ENCODE assay signal across 8 cellular contexts in the genomic region with DNA sequence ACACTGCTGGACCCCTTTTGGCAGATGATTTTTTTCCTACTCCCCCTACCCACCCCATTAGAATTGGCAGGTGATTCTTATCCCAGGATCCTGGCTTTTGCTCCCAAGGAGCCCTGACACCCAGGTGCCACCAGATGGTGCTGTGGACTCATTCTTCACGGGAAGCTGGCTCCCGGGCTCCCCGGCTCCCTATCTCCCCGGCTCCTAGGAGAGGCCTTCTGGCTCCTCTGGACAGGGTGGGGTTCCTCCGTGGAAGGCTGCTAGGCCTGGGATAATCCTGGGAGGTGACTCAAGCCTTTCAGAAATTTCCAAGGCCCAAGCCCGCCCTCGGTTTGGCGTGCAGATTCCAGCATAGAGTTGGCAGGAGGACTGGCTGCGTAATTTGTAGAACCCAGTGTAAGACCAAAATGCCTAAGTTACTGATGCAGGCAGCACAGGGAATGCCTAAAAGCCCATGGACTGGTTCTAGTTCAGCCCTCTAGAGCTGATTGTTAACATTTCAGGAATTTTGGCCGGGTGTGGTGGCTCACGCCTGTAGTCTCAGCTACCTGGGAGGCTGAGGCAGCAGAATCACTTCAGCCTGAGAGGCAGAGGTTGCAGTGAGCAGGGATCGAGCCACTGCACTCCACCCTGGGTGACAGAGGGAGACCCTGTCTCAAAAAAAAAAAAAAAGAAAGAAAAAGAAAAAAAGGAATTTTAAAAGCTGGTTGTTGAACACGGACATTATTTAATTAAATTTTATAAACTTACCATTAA. TPM values are rescaled to one million over a fixed set of nuclear protein-coding genes. Genes with fewer than 3 reads are reported as not detected.
DNase-seq lines count a peak whose midpoint lies in the region; ATAC-seq, FAIRE-seq and TF ChIP-seq lines count a peak whose summit lies in the region.

No MANE protein-coding gene starts in this region.

- no peaks in the 10 kb centered on the region; the same call in 1 of the 2 replicates for H3K4me1 Mint-ChIP-seq in WTC11

- no peaks in the 10 kb centered on the region for H3K36me3 ChIP-seq in keratinocyte (ENCODE audit: control insufficient read depth in 2 of 2, extremely low read depth in 1 of 2, insufficient read depth in 2 of 2, low read length in 2 of 2)

- H3K9me1 ChIP-seq in keratinocyte (ENCODE audit: control insufficient read depth, extremely low read depth, insufficient read depth, low read length): no peaks in the 10 kb centered on the region

- DNase-seq in SIG-M5 treated with dmso at 0.1 percent for 504 hours (lab: John Stamatoyannopoulos, UW; ENCODE audit: unreplicated experiment) (peak; percentile 14), SIG-M5 (lab: John Stamatoyannopoulos, UW) (no peak), NCI-H2107 treated with DMSO at 0.1 percent for 48 hours (lab: John Stamatoyannopoulos, UW; ENCODE audit: unreplicated experiment) (peak; percentile 69), WTC11 (ENCODE audit: low spot score) (peak; percentile 91), keratinocyte (ENCODE audit: low read depth, low spot score) (peak; percentile 59)
- DNase-seq in central memory CD4-positive, alpha-beta T cell: peak; percentile 24
- peak; percentile 47 for DNase-seq in stimulated activated CD4-positive, alpha-beta T cell treated with anti-CD3 and anti-CD28 coated beads, Interleukin-12 subunit alpha, Interleukin-12 subunit beta, amount 100 ng/mL, for 4 hours

- TF ChIP-seq CTCF in WTC11 (IDR thresholded peaks at IDR 0.05): peak; percentile 78
- peak; percentile 83 to 94 (median 92) for TF ChIP-seq CTCF in keratinocyte (optimal IDR thresholded peaks at IDR 0.05 in 1 of 3, IDR thresholded peaks at IDR 0.05 in 1 of 3, conservative IDR thresholded peaks at IDR 0.05 in 1 of 3; ENCODE audit: extremely low read depth in 1 of 3, insufficient read depth in 2 of 3, low read length in 3 of 3)

- H3K36me3 Mint-ChIP-seq in WTC11: peaks cover 12% of the 10 kb centered on the region

- no peak overlapping the region for H3K4me3 Mint-ChIP-seq in WTC11

- H3K27me3 Mint-ChIP-seq in WTC11 (ENCODE audit: low read depth): no peaks in the 10 kb centered on the region

- dilution Hi-C loops in keratinocyte (cut with MboI; ENCODE audit: extremely low pct_ligation_motif_present, low sequenced_read_pairs): no loop called here

- POLR2A ChIA-PET in WTC11 (lab: Charles Lee): interaction anchor here (0.7 to 1.0 kb wide), 2 partner anchors 203 to 250 kb away, joined by 3 to 4 read pairs; a partner anchor contains a TSS

- H3K9ac ChIP-seq in keratinocyte (ENCODE audit: control insufficient read depth, extremely low read depth, insufficient read depth, low read length): no peak overlapping the region

- H3K27ac Mint-ChIP-seq in WTC11: no peak overlapping the region; the same call in 1 of the 2 replicates

- H3K9me3 ChIP-seq in keratinocyte (ENCODE audit: control insufficient read depth, low read depth, low read length): no peaks in the 10 kb centered on the region

- no peaks in the 10 kb centered on the region for H3K27me3 ChIP-seq in keratinocyte (ENCODE audit: control insufficient read depth, extremely low read depth, insufficient read depth, low read length)

- peak; percentile 98 for ATAC-seq in WTC11
- no peak for ATAC-seq in HG03565 (IDR thresholded peaks at IDR 0.05; ENCODE audit: unreplicated experiment)

- H3K27ac ChIP-seq in keratinocyte (ENCODE audit: control insufficient read depth, insufficient read depth, low read length): no peak overlapping the region

- peak overlapping the region; percentile 15 for H2AFZ ChIP-seq in keratinocyte (ENCODE audit: control insufficient read depth, low read length)

- CTCF ChIA-PET in WTC11 (lab: Charles Lee): interaction anchor here (0.6 to 2.6 kb wide), 22 partner anchors 11 to 311 kb away, joined by 3 to 21 read pairs (median 4); a partner anchor contains a TSS

- H3K79me2 ChIP-seq in keratinocyte (ENCODE audit: control insufficient read depth, insufficient read depth, low read length): no peaks in the 10 kb centered on the region

- no peaks in the 10 kb centered on the region for H3K4me1 ChIP-seq in keratinocyte (ENCODE audit: control insufficient read depth, extremely low read depth, insufficient read depth, low read length)

- no peaks in the 10 kb centered on the region for H4K20me1 ChIP-seq in keratinocyte (ENCODE audit: control insufficient read depth, extremely low read depth, insufficient read depth, low read length)

- peaks cover 10% of the 10 kb centered on the region for H3K9me3 Mint-ChIP-seq in WTC11

- peak; percentile 65 for FAIRE-seq in keratinocyte (lab: Jason Lieb, UNC)

- H3K4me2 ChIP-seq in keratinocyte (ENCODE audit: control insufficient read depth, extremely low read depth, insufficient read depth, low read depth, low read length): no peak overlapping the region

- H3K4me3 ChIP-seq in keratinocyte (ENCODE audit: control insufficient read depth in 2 of 3, extremely low read depth in 1 of 3, insufficient read depth in 2 of 3, low read depth in 1 of 3, low read length in 3 of 3): no peak overlapping the region

TF ChIP-seq in WTC11, 78 proteins besides CTCF, POLR2A, EP300 and RAD21:
- TF ChIP-seq, protein P1, sequence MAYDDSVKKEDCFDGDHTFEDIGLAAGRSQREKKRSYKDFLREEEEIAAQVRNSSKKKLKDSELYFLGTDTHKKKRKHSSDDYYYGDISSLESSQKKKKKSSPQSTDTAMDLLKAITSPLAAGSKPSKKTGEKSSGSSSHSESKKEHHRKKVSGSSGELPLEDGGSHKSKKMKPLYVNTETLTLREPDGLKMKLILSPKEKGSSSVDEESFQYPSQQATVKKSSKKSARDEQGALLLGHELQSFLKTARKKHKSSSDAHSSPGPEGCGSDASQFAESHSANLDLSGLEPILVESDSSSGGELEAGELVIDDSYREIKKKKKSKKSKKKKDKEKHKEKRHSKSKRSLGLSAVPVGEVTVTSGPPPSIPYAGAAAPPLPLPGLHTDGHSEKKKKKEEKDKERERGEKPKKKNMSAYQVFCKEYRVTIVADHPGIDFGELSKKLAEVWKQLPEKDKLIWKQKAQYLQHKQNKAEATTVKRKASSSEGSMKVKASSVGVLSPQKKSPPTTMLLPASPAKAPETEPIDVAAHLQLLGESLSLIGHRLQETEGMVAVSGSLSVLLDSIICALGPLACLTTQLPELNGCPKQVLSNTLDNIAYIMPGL (CRISPR knock-in tag; IDR thresholded peaks at IDR 0.05): peak; percentile 50; the same call in 1 of the 2 replicates
- TF ChIP-seq ZNF416 (CRISPR knock-in tag; IDR thresholded peaks at IDR 0.05) (no peak), TEAD4 (CRISPR knock-in tag; IDR thresholded peaks at IDR 0.05) (no peak)

RNA-seq across cellular contexts. Expression of a gene that starts 6.8 kb away (rescaled TPM):
- 42.4 to 44.3 TPM (median 43.6 TPM) in 3 replicates for total RNA-seq in WTC11 (2021)
- 37.1 to 51.8 TPM (median 38.1 TPM) in 3 replicates for polyA plus RNA-seq in keratinocyte
- polyA plus RNA-seq in keratinocyte (2011; ENCODE audit: low read depth): 22.5 TPM
- polyA plus RNA-seq in keratinocyte (2011; cell fraction: cytosol; rRNA removed): 37.9 and 38.0 TPM in 2 replicates
- polyA plus RNA-seq in keratinocyte (2011; cell fraction: nucleus; rRNA removed): 70.8 TPM in 2 replicates
- 29.6 and 42.9 TPM in 2 replicates for polyA plus RNA-seq in keratinocyte (2012; ENCODE audit: low replicate concordance)
- polyA minus RNA-seq in keratinocyte: 26.5 to 30.4 TPM (median 30.3 TPM) in 3 replicates
- 21.7 TPM for polyA minus RNA-seq in keratinocyte (2011; cell fraction: cytosol; rRNA and poly(A)+ RNA removed)
- polyA minus RNA-seq in keratinocyte (2011; cell fraction: nucleus; rRNA and poly(A)+ RNA removed): 25.7 and 36.5 TPM in 2 replicates

RNA-seq across cellular contexts. Expression of a gene that starts 38.7 kb away (rescaled TPM):
- 1.2 to 2.9 TPM (median 1.7 TPM) in 3 replicates for total RNA-seq in WTC11 (2021)
- polyA plus RNA-seq in keratinocyte: 0.05 to 0.16 TPM (median 0.14 TPM) in 3 replicates
- polyA plus RNA-seq in keratinocyte (2011; ENCODE audit: low read depth): not detected
- polyA plus RNA-seq in keratinocyte (2011; cell fraction: cytosol; rRNA removed): not detected in 2 replicates
- polyA plus RNA-seq in keratinocyte (2011; cell fraction: nucleus; rRNA removed): 0.31 and 0.48 TPM in 2 replicates
- polyA plus RNA-seq in keratinocyte (2012; ENCODE audit: low replicate concordance): 0.63 TPM in 1 of 2 replicates, not detected in the other
- polyA minus RNA-seq in keratinocyte: 0.32 to 1.7 TPM in 2 of 3 replicates, not detected in the other
- polyA minus RNA-seq in keratinocyte (2011; cell fraction: cytosol; rRNA and poly(A)+ RNA removed): not detected
- polyA minus RNA-seq in keratinocyte (2011; cell fraction: nucleus; rRNA and poly(A)+ RNA removed): not detected in 2 replicates

RNA-seq across cellular contexts. Expression of a gene that starts 38.8 kb away (rescaled TPM):
- total RNA-seq in WTC11 (2021): 6.7 to 10.4 TPM (median 9.4 TPM) in 3 replicates
- polyA plus RNA-seq in keratinocyte: 0.50 to 2.4 TPM (median 1.1 TPM) in 3 replicates
- 0.60 TPM for polyA plus RNA-seq in keratinocyte (2011; ENCODE audit: low read depth)
- polyA plus RNA-seq in keratinocyte (2011; cell fraction: cytosol; rRNA removed): 0.09 and 0.23 TPM in 2 replicates
- 9.6 and 12.9 TPM in 2 replicates for polyA plus RNA-seq in keratinocyte (2011; cell fraction: nucleus; rRNA removed)
- polyA plus RNA-seq in keratinocyte (2012; ENCODE audit: low replicate concordance): 0.42 and 2.5 TPM in 2 replicates
- 0.69 to 1.9 TPM (median 1.3 TPM) in 3 replicates for polyA minus RNA-seq in keratinocyte
- not detected for polyA minus RNA-seq in keratinocyte (2011; cell fraction: cytosol; rRNA and poly(A)+ RNA removed)
- 2.8 and 3.9 TPM in 2 replicates for polyA minus RNA-seq in keratinocyte (2011; cell fraction: nucleus; rRNA and poly(A)+ RNA removed)
